In the genomic region with DNA sequence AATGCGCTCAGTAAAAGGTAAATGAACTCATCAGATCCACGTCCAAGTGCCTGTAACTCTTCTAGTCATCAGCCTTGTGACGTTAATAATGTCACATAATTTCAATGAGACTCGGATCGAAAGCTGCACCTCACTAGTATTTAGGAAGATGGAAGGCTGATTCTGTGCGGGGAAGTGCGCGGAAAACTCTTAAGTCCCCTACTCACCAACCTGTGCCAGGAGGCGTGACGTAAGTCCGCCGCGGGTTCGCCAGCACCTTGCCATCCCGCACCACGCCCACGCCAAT, we compare ENCODE assay signal across 6 cellular contexts. TPM values are rescaled to one million over a fixed set of nuclear protein-coding genes. Genes with fewer than 3 reads are reported as not detected.
DNase-seq lines count a peak whose midpoint lies in the region; ATAC-seq and TF ChIP-seq lines count a peak whose summit lies in the region.

No MANE protein-coding gene starts in this region.

- H3K4me3 ChIP-seq in GM08714 (ENCODE audit: low read length) (peak overlapping the region; percentile 71), epithelial cell of proximal tubule (ENCODE audit: low read depth, low read length) (peak overlapping the region; percentile 78)

- ATAC-seq in HG02759 (IDR thresholded peaks at IDR 0.05; ENCODE audit: unreplicated experiment): peak; percentile 52

- DNase-seq in NCI-H69 (lab: John Stamatoyannopoulos, UW) (peak; percentile 95), epithelial cell of proximal tubule (ENCODE audit: low read depth) (no peak), islet precursor cell (no peak)
- peak; percentile 68 to 77 for DNase-seq in stimulated activated CD8-positive, alpha-beta memory T cell treated with anti-CD3 and anti-CD28 coated beads, Interleukin-7, amount 100 ng/mL, for 4 hours (ENCODE audit: low read depth in 2 of 2)

- no peak for TF ChIP-seq CTCF in epithelial cell of proximal tubule (conservative IDR thresholded peaks at IDR 0.05; ENCODE audit: low read depth, low read length)

RNA-seq across cellular contexts. Expression of gene OSGEP, which starts 0.3 kb away (rescaled TPM):
- total RNA-seq in epithelial cell of proximal tubule: 24.6 and 59.7 TPM in 2 replicates

RNA-seq across cellular contexts. Expression of gene APEX1, which starts 0.7 kb away (rescaled TPM):
- 321 and 381 TPM in 2 replicates for total RNA-seq in epithelial cell of proximal tubule

RNA-seq across cellular contexts. Expression of gene PIP4P1, which starts 6.9 kb away (rescaled TPM):
- 16.3 and 19.1 TPM in 2 replicates for total RNA-seq in epithelial cell of proximal tubule

RNA-seq across cellular contexts. Expression of gene PNP, which starts 14.9 kb away (rescaled TPM):
- 152 and 178 TPM in 2 replicates for total RNA-seq in epithelial cell of proximal tubule

RNA-seq across cellular contexts. Expression of gene KLHL33, which starts 18.3 kb away (rescaled TPM):
- total RNA-seq in epithelial cell of proximal tubule: under 0.01 and 0.17 TPM in 2 replicates

Comparison
In these comparisons a context has a peak if more than half of its experiments do, and no peak if none do; other contexts are left out.
1. DNase-seq: peak in NCI-H69 (single experiment) and stimulated activated CD8-positive, alpha-beta memory T cell treated with anti-CD3 and anti-CD28 coated beads, Interleukin-7, amount 100 ng/mL, for 4 hours (2 of 2); none in epithelial cell of proximal tubule (single experiment) and islet precursor cell (single experiment).